Comparison of ENCODE assay signal across 25 cellular contexts in the genomic region with DNA sequence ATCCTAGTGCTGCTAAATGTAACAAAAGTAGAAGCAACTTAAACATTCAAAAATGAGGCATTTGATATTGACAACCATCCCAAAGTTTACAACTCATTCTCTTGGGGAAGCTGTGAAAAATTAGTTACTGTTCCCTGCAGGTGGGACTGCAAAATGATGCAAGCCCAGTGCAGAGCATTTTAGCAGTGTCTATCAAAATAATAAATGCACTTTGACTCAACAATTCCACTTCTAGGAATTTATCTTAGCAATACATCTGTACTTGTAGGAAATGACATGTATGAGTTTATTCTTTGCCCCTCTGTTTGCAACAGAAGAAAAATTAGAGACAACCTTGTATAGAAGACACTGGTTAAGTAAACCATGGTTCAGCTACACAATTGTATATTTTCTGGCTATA.
"Had no signal": no experiment of that assay in that cellular context is flagged by ENCODE, and none has a peak within 500 bp of the region (broad histone marks: within the 10 kb centered on the region; RNA-seq: fewer than 3 reads in every experiment).

No MANE protein-coding gene starts in this region.

- H3K27me3 Mint-ChIP-seq: activated CD8-positive, alpha-beta T cell treated with anti-CD3 and anti-CD28 coated beads for 36 hours had no signal

- H3K36me3 Mint-ChIP-seq: activated naive CD4-positive, alpha-beta T cell treated with anti-CD3 and anti-CD28 coated beads, Interleukin-2, amount 50 U/mL, for 72 hours; natural killer cell; neural progenitor cell had no signal

- H3K4me1 Mint-ChIP-seq: neural progenitor cell had no signal

- H3K27ac Mint-ChIP-seq: activated CD8-positive, alpha-beta T cell treated with anti-CD3 and anti-CD28 coated beads for 36 hours; activated naive CD4-positive, alpha-beta T cell treated with anti-CD3 and anti-CD28 coated beads, Interleukin-2, amount 50 U/mL, for 72 hours; natural killer cell; neural progenitor cell had no signal

- ATAC-seq: activated CD8-positive, alpha-beta T cell treated with anti-CD3 and anti-CD28 coated beads for 36 hours; activated naive CD4-positive, alpha-beta T cell treated with anti-CD3 and anti-CD28 coated beads, Interleukin-2, amount 50 U/mL, for 72 hours; activated T-cell treated with anti-CD3 and anti-CD28 coated beads, Interleukin-2, amount 50 U/mL, for 72 hours; foreskin keratinocyte; heart left ventricle; left lobe of liver; lower lobe of right lung; natural killer cell; psoas muscle; upper lobe of right lung had no signal

- H3K9me3 Mint-ChIP-seq: activated CD8-positive, alpha-beta T cell treated with anti-CD3 and anti-CD28 coated beads for 36 hours; activated T-cell treated with anti-CD3 and anti-CD28 coated beads, Interleukin-2, amount 50 U/mL, for 72 hours; natural killer cell; neural progenitor cell had no signal

- H3K4me3 Mint-ChIP-seq: activated CD4-positive, alpha-beta T cell treated with anti-CD3 and anti-CD28 coated beads, Interleukin-2, amount 10 ng/mL, durations not matched to agents 7 days and 5 days; activated CD8-positive, alpha-beta T cell treated with anti-CD3 and anti-CD28 coated beads for 36 hours; activated T-cell treated with anti-CD3 and anti-CD28 coated beads, Interleukin-2, amount 50 U/mL, for 72 hours; natural killer cell; neural progenitor cell had no signal

- DNase-seq: activated CD4-positive, alpha-beta T cell treated with anti-CD3 and anti-CD28 coated beads for 1 hour; activated CD4-positive, alpha-beta T cell treated with anti-CD3 and anti-CD28 coated beads, Interleukin-2, amount 10 ng/mL, durations not matched to agents 7 days and 5 days; activated CD8-positive, alpha-beta T cell treated with anti-CD3 and anti-CD28 coated beads for 36 hours; activated naive CD4-positive, alpha-beta T cell; activated T-cell treated with anti-CD3 and anti-CD28 coated beads for 4 hours; activated T-cell treated with anti-CD3 and anti-CD28 coated beads, Interleukin-2, amount 50 U/mL, for 72 hours; central memory CD4-positive, alpha-beta T cell; foreskin keratinocyte; heart left ventricle; kidney glomerular epithelial cell; lower lobe of right lung; mesenchymal stem cell; natural killer cell; occipital lobe; psoas muscle; sigmoid colon; small intestine; stimulated activated CD4-positive, alpha-beta T cell treated with anti-CD3 and anti-CD28 coated beads, Interleukin-4, amount 100 ng/mL, for 4 hours; stimulated activated CD8-positive, alpha-beta memory T cell treated with anti-CD3 and anti-CD28 coated beads, Interleukin-4, amount 100 ng/mL, for 48 hours; stimulated activated naive CD4-positive, alpha-beta T cell; tibial artery; upper lobe of right lung had no signal
